7 cellular contexts compared by ENCODE assay signal in the genomic region with DNA sequence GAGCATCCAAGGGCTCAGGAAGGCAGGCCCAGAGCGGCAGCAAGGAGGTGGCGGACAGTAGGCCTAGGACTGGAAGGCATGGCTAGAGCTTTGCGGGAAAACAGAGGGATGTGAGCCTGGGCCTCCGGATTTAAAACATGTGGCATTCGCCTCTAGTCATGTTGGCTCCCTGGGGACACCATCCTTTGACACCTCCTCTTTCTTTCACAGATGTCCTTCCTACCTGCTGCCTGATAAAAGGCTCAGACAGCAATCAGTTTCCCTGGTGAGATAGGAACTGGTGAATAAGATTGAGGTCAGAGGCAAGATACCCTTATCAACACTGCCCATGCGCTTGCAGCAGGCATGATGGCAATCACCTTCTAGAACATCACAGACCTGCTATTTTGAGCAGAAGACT.
"Had no signal": no experiment of that assay in that cellular context is flagged by ENCODE, and none has a peak within 500 bp of the region (broad histone marks: within the 10 kb centered on the region; RNA-seq: fewer than 3 reads in every experiment).

No MANE protein-coding gene starts in this region.

- H3K4me3 ChIP-seq: GM23338, HAP-1 had no signal

- H3K4me1 Mint-ChIP-seq: GM23338 had no signal

- DNase-seq: H7, HFFc6, IMR-90, KBM-7 had no signal

- H3K4me3 Mint-ChIP-seq: GM23338, HFFc6 had no signal

- H3K9me3 ChIP-seq: HAP-1 had no signal

- H3K4me1 ChIP-seq: HAP-1 had no signal

- H3K9me3 Mint-ChIP-seq: GM23338 had no signal

- H3K36me3 ChIP-seq: HAP-1 had no signal

- H3K27ac Mint-ChIP-seq: GM23338, HFFc6 had no signal

- ATAC-seq: GM23338, HCT116 had no signal
